Comparison of ENCODE assay signal across 1 cellular context in genomic region chr2:27538839-27539450, GRCh38.
A peak's percentile ranks its signal among the peaks of the same experiment; 100 is the strongest.
TF ChIP-seq lines count a peak whose summit lies in the region.
"Not testable (repeated sequence)": the region's sequence is repeated elsewhere in the genome, so short reads cannot be mapped to it uniquely, and the experiment has no call there.

No MANE protein-coding gene starts in this region.

TF ChIP-seq in HepG2, 621 proteins besides CTCF, POLR2A, EP300 and RAD21:
- not testable (repeated sequence) for TF ChIP-seq SOX6, SOX13 (IDR thresholded peaks at IDR 0.05)
- TF ChIP-seq SOX6 (CRISPR knock-in tag; IDR thresholded peaks at IDR 0.05) (peak; percentile 27; the same call in 1 of the 2 replicates), SOX13 (CRISPR knock-in tag; conservative IDR thresholded peaks at IDR 0.05 in 1 of 2, IDR thresholded peaks at IDR 0.05 in 1 of 2) (peak in 1 of 2 experiments; percentile 44; a peak in 1 of 4 replicates), ZNF652 (CRISPR knock-in tag; IDR thresholded peaks at IDR 0.05; ENCODE audit: borderline replicate concordance, low read depth) (0 out of 2 replicates have a peak, but pooled peaks have one; percentile 3)
